In genomic region chr1:230185076-230186001, GRCh38 we compare ENCODE assay signal across 11 cellular contexts.
DNase-seq lines count a peak whose midpoint lies in the region; ATAC-seq lines count a peak whose summit lies in the region.
"Had no signal": no experiment of that assay in that cellular context is flagged by ENCODE, and none has a peak within 500 bp of the region (broad histone marks: within the 10 kb centered on the region; RNA-seq: fewer than 3 reads in every experiment).

No MANE protein-coding gene starts in this region.

- H2BK5ac ChIP-seq in mesendoderm (ENCODE audit: low read length) = peak overlapping the region; percentile 50

- peaks cover 8% of the 10 kb centered on the region for H3K9me3 Mint-ChIP-seq in activated naive CD8-positive, alpha-beta T cell treated with anti-CD3 and anti-CD28 coated beads, Interleukin-2, amount 50 U/mL, for 24 hours

- H4K5ac ChIP-seq in mesendoderm (ENCODE audit: low read length) = no peak overlapping the region

- no peak overlapping the region for H3K56ac ChIP-seq in mesendoderm (ENCODE audit: low read length)

- no peaks in the 10 kb centered on the region for H3K79me2 ChIP-seq in mesendoderm (ENCODE audit: control insufficient read depth, insufficient read depth, low read length)

- DNase-seq in CD1c-positive myeloid dendritic cell (ENCODE audit: extremely low spot score) (peak; percentile 16), mesendoderm (no peak), T1000 (lab: John Stamatoyannopoulos, UW) (no peak), 8988T (no peak)
- peak; percentile 50 for DNase-seq in Jurkat, Clone E6-1 (ENCODE audit: low read depth, low spot score)
- DNase-seq in activated naive CD8-positive, alpha-beta T cell treated with anti-CD3 and anti-CD28 coated beads, Interleukin-2, amount 50 U/mL, for 24 hours = no peak
- DNase-seq in stimulated activated CD4-positive, alpha-beta T cell treated with anti-CD3 and anti-CD28 coated beads, Interleukin-2, amount 100 ng/mL, for 24 hours = no peak

- H3K27me3 ChIP-seq in mesendoderm (ENCODE audit: insufficient read depth, low read length, poor library complexity) = no peaks in the 10 kb centered on the region
- H3K27me3 ChIP-seq: SJSA1, vagina had no signal

- H2AK5ac ChIP-seq in mesendoderm (ENCODE audit: low read length) = no peak overlapping the region

- H3K79me1 ChIP-seq in mesendoderm (ENCODE audit: low read length) = peaks cover 2% of the 10 kb centered on the region

- H3K23ac ChIP-seq in mesendoderm (ENCODE audit: low read length) = no peak overlapping the region

- H3K4me1 Mint-ChIP-seq in activated naive CD8-positive, alpha-beta T cell treated with anti-CD3 and anti-CD28 coated beads, Interleukin-2, amount 50 U/mL, for 24 hours = peaks cover 51% of the 10 kb centered on the region

- H3K36me3 Mint-ChIP-seq in activated naive CD8-positive, alpha-beta T cell treated with anti-CD3 and anti-CD28 coated beads, Interleukin-2, amount 50 U/mL, for 24 hours (ENCODE audit: low read depth) = peaks cover 53% of the 10 kb centered on the region

- no peak overlapping the region for H2BK15ac ChIP-seq in mesendoderm (replicated peaks; ENCODE audit: low read depth)

- no peak overlapping the region for H2BK120ac ChIP-seq in mesendoderm (ENCODE audit: low read depth, low read length)

- H3K18ac ChIP-seq in mesendoderm (ENCODE audit: low read length) = peak overlapping the region; percentile 14

- peak; percentile 10 for ATAC-seq in activated naive CD8-positive, alpha-beta T cell treated with anti-CD3 and anti-CD28 coated beads, Interleukin-2, amount 50 U/mL, for 24 hours
- ATAC-seq in HG02588 (IDR thresholded peaks at IDR 0.05; ENCODE audit: unreplicated experiment) = no peak

- no peaks in the 10 kb centered on the region for H3K36me3 ChIP-seq in mesendoderm (ENCODE audit: control insufficient read depth, insufficient read depth, low read length)
- H3K36me3 ChIP-seq: vagina had no signal

- peak overlapping the region; percentile 32 for H3K9ac ChIP-seq in mesendoderm (ENCODE audit: low read length)

- H3K27ac Mint-ChIP-seq in activated naive CD8-positive, alpha-beta T cell treated with anti-CD3 and anti-CD28 coated beads, Interleukin-2, amount 50 U/mL, for 24 hours = peak overlapping the region; percentile 56

- no peak overlapping the region for H3K4me3 Mint-ChIP-seq in activated naive CD8-positive, alpha-beta T cell treated with anti-CD3 and anti-CD28 coated beads, Interleukin-2, amount 50 U/mL, for 24 hours

- H3K4me3 ChIP-seq in Jurkat, Clone E6-1 (ENCODE audit: low read length) = no peak overlapping the region
- H3K4me3 ChIP-seq in mesendoderm (ENCODE audit: low read length) = no peak overlapping the region
- H3K4me3 ChIP-seq: SJSA1, skin epidermis, vagina had no signal

- no CpG with 5 or more reads among the region's 10 CpGs for WGBS in mesendoderm (ENCODE audit: extremely low coverage, insufficient coverage, low lambda C conversion rate)

- no peak overlapping the region for H3K4ac ChIP-seq in mesendoderm (ENCODE audit: low read depth, low read length)

- H3K4me2 ChIP-seq in mesendoderm (ENCODE audit: low read length) = no peak overlapping the region

- peak overlapping the region; percentile 31 for H3K27ac ChIP-seq in mesendoderm (ENCODE audit: low read depth, low read length)
- H3K27ac ChIP-seq: SJSA1, skin epidermis, vagina had no signal

- no peaks in the 10 kb centered on the region for H3K27me3 Mint-ChIP-seq in activated naive CD8-positive, alpha-beta T cell treated with anti-CD3 and anti-CD28 coated beads, Interleukin-2, amount 50 U/mL, for 24 hours

- peaks cover 7% of the 10 kb centered on the region for H3K4me1 ChIP-seq in mesendoderm (ENCODE audit: control insufficient read depth, low read depth, low read length)

- no peak overlapping the region for H4K8ac ChIP-seq in mesendoderm (ENCODE audit: low read depth, low read length)

Comparison
In these comparisons a context has a peak if more than half of its experiments do, and no peak if none do; other contexts are left out.
1. DNase-seq: peak in CD1c-positive myeloid dendritic cell (single experiment) and Jurkat, Clone E6-1 (single experiment); none in activated naive CD8-positive, alpha-beta T cell treated with anti-CD3 and anti-CD28 coated beads, Interleukin-2, amount 50 U/mL, for 24 hours (single experiment), mesendoderm (single experiment), T1000 (single experiment), stimulated activated CD4-positive, alpha-beta T cell treated with anti-CD3 and anti-CD28 coated beads, Interleukin-2, amount 100 ng/mL, for 24 hours (0 of 2) and 8988T (single experiment).